ENCODE assay signal across 9 cellular contexts in the genomic region with DNA sequence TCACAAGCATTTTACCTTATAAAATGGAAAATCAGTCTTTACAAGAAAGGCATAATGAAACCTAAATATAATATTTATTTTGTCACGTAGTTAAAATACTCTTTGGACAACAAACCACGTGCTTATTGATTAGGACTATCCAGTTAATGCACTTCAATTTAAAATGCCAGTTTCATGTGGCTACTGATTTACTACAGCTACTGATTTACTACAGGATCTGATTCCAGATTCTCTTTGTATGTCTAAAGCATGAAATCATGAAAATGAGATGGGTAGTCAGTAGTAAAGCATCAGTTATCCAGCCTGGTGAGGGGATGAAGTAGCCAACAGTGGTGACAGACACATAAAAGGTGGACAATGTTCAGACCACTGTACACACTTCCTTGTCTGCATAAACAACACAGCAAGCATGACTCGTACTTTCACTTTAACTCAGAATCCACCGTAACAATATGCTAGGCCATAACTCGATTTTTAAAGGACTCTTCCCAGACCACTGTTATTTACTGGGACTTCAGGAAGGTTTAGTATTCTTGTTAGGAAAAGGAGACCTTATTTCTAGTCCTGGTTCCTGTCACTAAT. TPM values are rescaled to one million over a fixed set of nuclear protein-coding genes. Genes with fewer than 3 reads are reported as not detected.
DNase-seq lines count a peak whose midpoint lies in the region; ATAC-seq and TF ChIP-seq lines count a peak whose summit lies in the region.
"Had no signal": no experiment of that assay in that cellular context is flagged by ENCODE, and none has a peak within 500 bp of the region (broad histone marks: within the 10 kb centered on the region; RNA-seq: fewer than 3 reads in every experiment).

No MANE protein-coding gene starts in this region.

- no peaks in the 10 kb centered on the region for H3K79me2 ChIP-seq in DND-41 (ENCODE audit: insufficient read depth, low read length)

- no peak for TF ChIP-seq CTCF in DND-41 (IDR thresholded peaks at IDR 0.05; ENCODE audit: borderline replicate concordance, extremely low read depth, low read length, poor library complexity, severe bottlenecking)

- DNase-seq in DND-41 (no peak), H4 (ENCODE audit: low spot score) (peak; percentile 31), left lobe of liver (ENCODE audit: low spot score) (no peak), NCI-H2227 (lab: John Stamatoyannopoulos, UW; ENCODE audit: unreplicated experiment) (no peak), NCI-H774 (lab: John Stamatoyannopoulos, UW) (no peak), GF-D8 (lab: John Stamatoyannopoulos, UW) (no peak)
- no peak for DNase-seq in T-helper 2 cell treated with Interferon-gamma antibody and Interleukin-4, amounts not matched to agents 5 μg/mL and 100 μg/mL, for 36 hours (ENCODE audit: low spot score)
- DNase-seq: activated B cell treated with CpG ODN at 0.5 μM for 24 hours had no signal

- H3K9me3 Mint-ChIP-seq in T-helper 2 cell treated with Interferon-gamma antibody and Interleukin-4, amounts not matched to agents 5 μg/mL and 100 μg/mL, for 36 hours, result no peaks in the 10 kb centered on the region
- H3K9me3 Mint-ChIP-seq: activated B cell treated with CpG ODN at 0.5 μM for 24 hours had no signal

- H3K27ac Mint-ChIP-seq in T-helper 2 cell treated with Interferon-gamma antibody and Interleukin-4, amounts not matched to agents 5 μg/mL and 100 μg/mL, for 36 hours, result peak overlapping the region; percentile 80
- H3K27ac Mint-ChIP-seq: activated B cell treated with CpG ODN at 0.5 μM for 24 hours had no signal

- H2AFZ ChIP-seq in DND-41 (ENCODE audit: low read depth, low read length), result no peak overlapping the region

- H3K4me1 ChIP-seq in DND-41 (ENCODE audit: insufficient read depth, low read length), result peaks cover 13% of the 10 kb centered on the region; the same call in 1 of the 2 replicates

- no peaks in the 10 kb centered on the region for H3K27me3 Mint-ChIP-seq in T-helper 2 cell treated with Interferon-gamma antibody and Interleukin-4, amounts not matched to agents 5 μg/mL and 100 μg/mL, for 36 hours (ENCODE audit: low read depth)
- H3K27me3 Mint-ChIP-seq: activated B cell treated with CpG ODN at 0.5 μM for 24 hours had no signal

- no peak overlapping the region for H3K4me3 ChIP-seq in DND-41 (ENCODE audit: low read depth in 1 of 2, low read length in 2 of 2)

- peak overlapping the region; percentile 51 for H3K4me3 Mint-ChIP-seq in T-helper 2 cell treated with Interferon-gamma antibody and Interleukin-4, amounts not matched to agents 5 μg/mL and 100 μg/mL, for 36 hours
- H3K4me3 Mint-ChIP-seq: activated B cell treated with CpG ODN at 0.5 μM for 24 hours had no signal

- no peak overlapping the region for H3K9ac ChIP-seq in DND-41 (ENCODE audit: low read depth, low read length)

- ATAC-seq in DND-41 (ENCODE audit: insufficient read depth, low read depth) (peak; percentile 50; the same call in 1 of the 3 replicates), left lobe of liver (peak; percentile 63), GM21825 (IDR thresholded peaks at IDR 0.05; ENCODE audit: unreplicated experiment) (no peak)

- peaks cover 3% of the 10 kb centered on the region for H3K27me3 ChIP-seq in DND-41 (ENCODE audit: insufficient read depth, low read length, poor library complexity)

- H4K20me1 ChIP-seq in DND-41 (ENCODE audit: insufficient read depth, low read length), result no peaks in the 10 kb centered on the region

- H3K36me3 ChIP-seq in DND-41 (ENCODE audit: insufficient read depth, low read length), result no peaks in the 10 kb centered on the region

- H3K27ac ChIP-seq in DND-41 (ENCODE audit: low read length), result no peak overlapping the region

- H3K4me1 Mint-ChIP-seq in T-helper 2 cell treated with Interferon-gamma antibody and Interleukin-4, amounts not matched to agents 5 μg/mL and 100 μg/mL, for 36 hours (ENCODE audit: low read depth), result peaks cover 41% of the 10 kb centered on the region

- H3K9me3 ChIP-seq in DND-41 (ENCODE audit: insufficient read depth, low read length, severe bottlenecking), result no peaks in the 10 kb centered on the region

- no peak overlapping the region; the same call in 1 of the 2 replicates for H3K4me2 ChIP-seq in DND-41 (ENCODE audit: insufficient read depth, low read length)

- H3K36me3 Mint-ChIP-seq in T-helper 2 cell treated with Interferon-gamma antibody and Interleukin-4, amounts not matched to agents 5 μg/mL and 100 μg/mL, for 36 hours (ENCODE audit: low read depth), result peaks cover 73% of the 10 kb centered on the region

RNA-seq across cellular contexts. Expression of a gene that starts 24.9 kb away (rescaled TPM):
- 92.2 and 104 TPM in 2 replicates for total RNA-seq in H4 (2014; rRNA removed; shearing (Covaris generic))
- total RNA-seq in left lobe of liver, result 572 TPM
